ENCODE assay signal across 22 cellular contexts in the genomic region with DNA sequence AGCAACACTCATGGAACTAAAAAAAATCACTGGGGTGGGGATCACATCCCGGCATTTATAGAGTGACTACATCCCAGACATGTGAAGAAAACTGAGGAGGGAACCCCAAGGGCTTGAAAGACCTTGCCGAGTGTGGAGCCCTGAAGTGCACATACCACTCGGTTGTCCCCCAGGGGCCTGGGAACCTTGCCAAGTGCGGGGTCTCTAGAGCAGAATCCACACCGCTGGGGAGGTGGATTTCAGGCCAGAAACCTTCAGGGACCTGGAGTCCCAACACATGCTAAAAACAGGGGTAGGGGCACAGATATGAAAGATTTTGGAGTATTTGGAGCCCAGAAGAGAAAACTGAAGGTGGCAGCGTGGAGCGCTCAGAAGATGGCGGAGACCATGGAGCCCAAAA. TPM values are rescaled to one million over a fixed set of nuclear protein-coding genes. Genes with fewer than 3 reads are reported as not detected.
A peak's percentile ranks its signal among the peaks of the same experiment; 100 is the strongest.
DNase-seq lines count a peak whose midpoint lies in the region; ATAC-seq and TF ChIP-seq lines count a peak whose summit lies in the region.
"Had no signal": no experiment of that assay in that cellular context is flagged by ENCODE, and none has a peak within 500 bp of the region (broad histone marks: within the 10 kb centered on the region; RNA-seq: fewer than 3 reads in every experiment).

No MANE protein-coding gene starts in this region.

- DNase-seq in heart right ventricle (peak in 1 of 2 donors; percentile 17), Right ventricle myocardium superior (no peak), endodermal cell (peak; percentile 43), lung (ENCODE audit: low spot score) (no peak), suprapubic skin (ENCODE audit: low spot score in 2 of 2) (no peak), SJCRH30 (no peak), GM13977 (ENCODE audit: low spot score) (no peak)
- DNase-seq: 8988T; BE2C; Calu3; CD4-positive, alpha-beta memory T cell; DMS53; HCEC 1CT; NCI-H1930; NCI-H2171; NCI-H510A; NCI-H774; PC-3 had no signal

- H3K9me3 ChIP-seq in heart right ventricle (peaks cover 0 to 5% (median 0%) of the 10 kb centered on the region in 11 donors), endodermal cell (ENCODE audit: control insufficient read depth, low read length) (peaks cover 6% of the 10 kb centered on the region), lung (ENCODE audit: control insufficient read depth in 2 of 2, insufficient read depth in 1 of 2, low read length in 1 of 2) (no peaks in the 10 kb centered on the region), suprapubic skin (no peaks in the 10 kb centered on the region), SJCRH30 (replicated peaks) (peaks cover 5% of the 10 kb centered on the region; the same call in 1 of the 2 replicates)
- H3K9me3 ChIP-seq: BE2C had no signal

- no peaks in the 10 kb centered on the region for H3K36me3 ChIP-seq in heart right ventricle
- no peaks in the 10 kb centered on the region for H3K36me3 ChIP-seq in endodermal cell (ENCODE audit: control insufficient read depth, insufficient read depth, low read length)
- no peaks in the 10 kb centered on the region for H3K36me3 ChIP-seq in lung (ENCODE audit: control insufficient read depth in 2 of 2, insufficient read depth in 2 of 2, low read length in 2 of 2)
- no peaks in the 10 kb centered on the region for H3K36me3 ChIP-seq in suprapubic skin
- H3K36me3 ChIP-seq in SJCRH30 = no peaks in the 10 kb centered on the region
- H3K36me3 ChIP-seq: BE2C had no signal

- H3K4me1 Mint-ChIP-seq in endodermal cell = no peaks in the 10 kb centered on the region
- H3K4me1 Mint-ChIP-seq: CD4-positive, alpha-beta memory T cell had no signal

- TF ChIP-seq EP300 in suprapubic skin (IDR thresholded peaks at IDR 0.05) = no peak

- peaks cover 7% of the 10 kb centered on the region for H3K27me3 Mint-ChIP-seq in endodermal cell (ENCODE audit: insufficient read depth)

- H3K36me3 Mint-ChIP-seq in endodermal cell (ENCODE audit: low read depth) = no peaks in the 10 kb centered on the region
- H3K36me3 Mint-ChIP-seq: CD4-positive, alpha-beta memory T cell had no signal

- in situ Hi-C loops in GM13977 (cut with MboI; ENCODE audit: low pct_unique_long_range_greater_than_20kb, low sequenced_read_pairs, unreplicated experiment) = no loop called here

- H3K4me3 Mint-ChIP-seq in endodermal cell = no peak overlapping the region
- H3K4me3 Mint-ChIP-seq: CD4-positive, alpha-beta memory T cell had no signal

- no peak for ATAC-seq in heart right ventricle
- ATAC-seq in Right ventricle myocardium superior (ENCODE audit: poor library complexity) = no peak
- ATAC-seq in lung (ENCODE audit: insufficient read depth, low FRiP score) = no peak
- no peak for ATAC-seq in GM19351 (IDR thresholded peaks at IDR 0.05; ENCODE audit: unreplicated experiment)
- ATAC-seq: PC-3 had no signal

- H3K4me3 ChIP-seq in heart right ventricle (peak overlapping the region in 9 of 10 donors; percentile 9 to 52 (median 35)), endodermal cell (ENCODE audit: low read length) (no peak overlapping the region), lung (peak overlapping the region; percentile 31), suprapubic skin (peak overlapping the region; percentile 16), SJCRH30 (no peak overlapping the region)

- H3K27me3 ChIP-seq in heart right ventricle = peaks cover 0 to 41% (median 10%) of the 10 kb centered on the region in 7 donors
- H3K27me3 ChIP-seq in endodermal cell (ENCODE audit: control insufficient read depth, insufficient read depth, low read length, poor library complexity, severe bottlenecking) = peaks cover 4% of the 10 kb centered on the region
- no peaks in the 10 kb centered on the region for H3K27me3 ChIP-seq in lung (ENCODE audit: control insufficient read depth, insufficient read depth)
- peaks cover 24% of the 10 kb centered on the region for H3K27me3 ChIP-seq in suprapubic skin
- H3K27me3 ChIP-seq in SJCRH30 = peaks cover 14% of the 10 kb centered on the region

- intact Hi-C loops in heart right ventricle (cut with DNase I) = no loop called here
- intact Hi-C loops in Right ventricle myocardium superior (cut with DNase I) = no loop called here

- peaks cover 3 to 69% (median 17%) of the 10 kb centered on the region in 9 donors for H3K4me1 ChIP-seq in heart right ventricle
- no peaks in the 10 kb centered on the region for H3K4me1 ChIP-seq in endodermal cell (ENCODE audit: control insufficient read depth, insufficient read depth, low read length)
- peaks cover 0 to 16% of the 10 kb centered on the region in 2 donors for H3K4me1 ChIP-seq in lung (ENCODE audit: control insufficient read depth in 2 of 2, insufficient read depth in 2 of 2, low read length in 2 of 2)
- no peaks in the 10 kb centered on the region for H3K4me1 ChIP-seq in suprapubic skin
- H3K4me1 ChIP-seq in SJCRH30 = no peaks in the 10 kb centered on the region
- H3K4me1 ChIP-seq: BE2C had no signal

- 48 to 50% methylated on average over 8 of the region's 8 CpGs for WGBS in heart right ventricle, 2 donors
- 77 to 80% methylated on average over 7 to 8 of the region's 8 CpGs for WGBS in endodermal cell (ENCODE audit: insufficient coverage in 1 of 2, insufficient read length in 1 of 2), 2 experiments
- 50 to 77% methylated on average over 8 of the region's 8 CpGs for WGBS in lung, 2 donors
- WGBS in suprapubic skin = 56% methylated on average over 8 of the region's 8 CpGs

- H3K27ac Mint-ChIP-seq in endodermal cell = no peak overlapping the region

- peaks cover 62% of the 10 kb centered on the region for H3K9me3 Mint-ChIP-seq in endodermal cell
- H3K9me3 Mint-ChIP-seq: CD4-positive, alpha-beta memory T cell had no signal

- no peak for TF ChIP-seq POLR2A in suprapubic skin (IDR thresholded peaks at IDR 0.05)

- no peak overlapping the region for H3K9ac ChIP-seq in endodermal cell (ENCODE audit: extremely low read depth, low read length, poor library complexity, severe bottlenecking)

- TF ChIP-seq CTCF in heart right ventricle (IDR thresholded peaks at IDR 0.05) (no peak), endodermal cell (conservative IDR thresholded peaks at IDR 0.05) (no peak), lung (IDR thresholded peaks at IDR 0.05; ENCODE audit: control extremely low read depth, extremely low read depth) (no peak), suprapubic skin (IDR thresholded peaks at IDR 0.05) (no peak), GM13977 (IDR thresholded peaks at IDR 0.05; ENCODE audit: extremely low read depth, insufficient read depth, missing control alignments) (no peak)

- H3K27ac ChIP-seq in heart right ventricle (peak overlapping the region in 9 of 10 donors; percentile 62 to 87 (median 81)), endodermal cell (ENCODE audit: low read depth, low read length) (no peak overlapping the region), lung (ENCODE audit: low read depth in 1 of 2, low read length in 1 of 2) (peak overlapping the region; percentile 54 to 85), suprapubic skin (no peak overlapping the region), SJCRH30 (no peak overlapping the region)
- H3K27ac ChIP-seq: RWPE1 had no signal

RNA-seq across cellular contexts. Expression of gene ERICH4, which starts 35.2 kb away (rescaled TPM):
- total RNA-seq in heart right ventricle (under 1 TPM in 1 of 10 donors, not detected in 9; 0.37 TPM), Right ventricle myocardium superior (not detected), endodermal cell (not detected), lung (not detected), suprapubic skin (not detected)
- polyA plus RNA-seq in heart right ventricle (under 1 TPM in 1 of 2 donors, not detected in 1; 0.10 TPM), lung (under 1 TPM in 1 of 2 donors, not detected in 1; 0.16 TPM)
- not detected for polyA plus RNA-seq in endodermal cell (2013, experiment 1 of 2)
- not detected for polyA plus RNA-seq in endodermal cell (2013, experiment 2 of 2)
- not detected in 2 replicates for total RNA-seq in SJCRH30 (2014; rRNA removed; shearing (Covaris generic))
- total RNA-seq: Calu3; CD4-positive, alpha-beta memory T cell; HT1080; LHCN-M2; PC-3 had no signal
- polyA plus RNA-seq: CD4-positive, alpha-beta memory T cell had no signal

RNA-seq across cellular contexts. Expression of gene DMAC2, which starts 38.5 kb away (rescaled TPM):
- total RNA-seq in heart right ventricle (100 to 1,000 TPM in 5 of 10 donors, 10 to 100 TPM in 5; 80.8 to 139 (median 101) TPM), Right ventricle myocardium superior (113 TPM), endodermal cell (10 to 100 TPM; 52.9 to 71.5 TPM), lung (10 to 100 TPM; 25.5 to 51.4 TPM), suprapubic skin (10 to 100 TPM; 26.1 to 36.4 (median 34.2) TPM)
- polyA plus RNA-seq in heart right ventricle (100 to 1,000 TPM; 103 to 118 TPM), lung (10 to 100 TPM; 46.2 to 51.7 TPM)
- polyA plus RNA-seq in endodermal cell (2013, experiment 1 of 2) = 82.8 TPM
- 72.9 TPM for polyA plus RNA-seq in endodermal cell (2013, experiment 2 of 2)
- total RNA-seq in SJCRH30 (2014; rRNA removed; shearing (Covaris generic)) = 88.6 and 91.7 TPM in 2 replicates

RNA-seq across cellular contexts. Expression of gene B3GNT8, which starts 51.0 kb away (rescaled TPM):
- total RNA-seq in heart right ventricle (10 to 100 TPM in 2 of 10 donors, 1 to 10 TPM in 8; 6.2 to 11.7 (median 8.8) TPM), Right ventricle myocardium superior (12.5 TPM), endodermal cell (1 to 10 TPM; 3.9 to 4.7 TPM), lung (10 to 100 TPM in 1 of 2 donors, 1 to 10 TPM in 1; 6.2 to 30.5 TPM), suprapubic skin (1 to 10 TPM; 4.7 to 9.6 (median 6.2) TPM)
- polyA plus RNA-seq in heart right ventricle (10 to 100 TPM in 1 of 2 donors, 1 to 10 TPM in 1; 3.3 to 13.3 TPM), lung (10 to 100 TPM; 35.1 to 39.0 TPM)
- polyA plus RNA-seq in endodermal cell (2013, experiment 1 of 2) = 2.1 TPM
- 2.2 TPM for polyA plus RNA-seq in endodermal cell (2013, experiment 2 of 2)
- 10.6 TPM in 2 replicates for total RNA-seq in SJCRH30 (2014; rRNA removed; shearing (Covaris generic))
- total RNA-seq: HT1080, LHCN-M2 had no signal

Comparison
In these comparisons a context has a peak if more than half of its experiments do, and no peak if none do; other contexts are left out.
1. H3K27ac ChIP-seq: peak in heart right ventricle (9 of 10) and lung (2 of 2); none in endodermal cell (single experiment), suprapubic skin (single experiment) and SJCRH30 (single experiment).
2. H3K4me3 ChIP-seq: peak in heart right ventricle (9 of 10), lung (single experiment) and suprapubic skin (single experiment); none in endodermal cell (single experiment) and SJCRH30 (single experiment).